Comparison of ENCODE assay signal across 9 cellular contexts in genomic region chr7:3200504-3200903, GRCh38.
DNase-seq lines count a peak whose midpoint lies in the region; ATAC-seq, FAIRE-seq and TF ChIP-seq lines count a peak whose summit lies in the region.
"Had no signal": no experiment of that assay in that cellular context is flagged by ENCODE, and none has a peak within 500 bp of the region (broad histone marks: within the 10 kb centered on the region; RNA-seq: fewer than 3 reads in every experiment).

No MANE protein-coding gene starts in this region.

- in situ Hi-C loops in K562 (cut with MboI), result no loop called here

- DNase-seq in ELF-1 (ENCODE audit: low read depth, low spot score), result peak; percentile 69
- peak; percentile 65 for DNase-seq in LHCN-M2 (ENCODE audit: low read depth)
- DNase-seq in K562 (ENCODE audit: extremely low read depth in 1 of 4, low spot score in 3 of 4), result peak in 2 of 4 experiments; percentile 10 to 37
- peak; percentile 24 for DNase-seq in mucosa of gallbladder (ENCODE audit: low spot score)
- no peak for DNase-seq in middle frontal gyrus (ENCODE audit: extremely low spot score, low spot score)
- DNase-seq in epidermal melanocyte (ENCODE audit: insufficient read length, low spot score), result no peak

- no peak for FAIRE-seq in K562 (lab: Jason Lieb, UNC)

- TF ChIP-seq POLR2A in K562 (conservative IDR thresholded peaks at IDR 0.05), result no peak

- BruUV-seq in K562 (replicated peaks; lab: Mats Ljungman, UMichigan), result no TSS peak

- POLR2A ChIA-PET in K562 (lab: Yijun Ruan, JAX), result no interaction called here

- 0% methylated on average over 1 of the region's 1 CpG for WGBS in K562 (ENCODE audit: insufficient coverage, low coverage, missing lambda C conversion rate)

- no peaks in the 10 kb centered on the region for H3K79me2 ChIP-seq in K562 (ENCODE audit: control insufficient read depth, insufficient read depth, low read length)

- H2AFZ ChIP-seq in K562 (ENCODE audit: low read depth, low read length), result no peak overlapping the region

- no peak overlapping the region for H3K9ac ChIP-seq in K562 (ENCODE audit: insufficient read depth in 1 of 2, low read depth in 2 of 2, low read length in 2 of 2)

- H3K27ac ChIP-seq in K562 (ENCODE audit: extremely low read depth, low read depth, low read length), result no peak overlapping the region
- H3K27ac ChIP-seq: suprapubic skin had no signal

- H3K4me3 ChIP-seq in K562, result no peak overlapping the region
- H3K4me3 ChIP-seq: suprapubic skin had no signal

- H3K27me3 ChIP-seq in K562 (ENCODE audit: control insufficient read depth in 2 of 2, insufficient read depth in 2 of 2, low read length in 2 of 2), result peaks cover 2 to 13% of the 10 kb centered on the region in 2 experiments; a peak in 3 of 5 replicates

- no peak; a peak in 1 of 4 replicates for TF ChIP-seq RAD21 in K562 (CRISPR knock-in tag; conservative IDR thresholded peaks at IDR 0.05 in 1 of 2, IDR thresholded peaks at IDR 0.05 in 1 of 2)

- no peak for TF ChIP-seq EP300 in K562 (IDR thresholded peaks at IDR 0.05; ENCODE audit: low read length)

- H3K36me3 ChIP-seq in K562 (ENCODE audit: control insufficient read depth, insufficient read depth, low read length), result no peaks in the 10 kb centered on the region
- H3K36me3 ChIP-seq: suprapubic skin had no signal

- H3K4me2 ChIP-seq in K562 (ENCODE audit: insufficient read depth, low read length), result no peak overlapping the region

- intact Hi-C loops in K562 (cut with micrococcal nuclease), result no loop called here

- ATAC-seq in K562, result peak; percentile 68; the same call in 2 of the 3 replicates
- no peak for ATAC-seq in GM21360 (IDR thresholded peaks at IDR 0.05; ENCODE audit: unreplicated experiment)
- ATAC-seq in GM21381 (IDR thresholded peaks at IDR 0.05; ENCODE audit: unreplicated experiment), result no peak

- no peaks in the 10 kb centered on the region for H4K20me1 ChIP-seq in K562 (replicated peaks; ENCODE audit: control insufficient read depth, insufficient read depth, low read length)

- H3K9me3 ChIP-seq in K562 (replicated peaks; ENCODE audit: control insufficient read depth, insufficient read depth, low read depth, low read length), result no peaks in the 10 kb centered on the region
- H3K9me3 ChIP-seq: suprapubic skin had no signal

- H3K9me1 ChIP-seq in K562 (ENCODE audit: control insufficient read depth, insufficient read depth, low read length), result no peaks in the 10 kb centered on the region

- peak; percentile 40 to 56 (median 56) for TF ChIP-seq CTCF in K562 (IDR thresholded peaks at IDR 0.05 in 2 of 3, conservative IDR thresholded peaks at IDR 0.05 in 1 of 3; ENCODE audit: insufficient read depth in 2 of 3, low read depth in 1 of 3, low read length in 3 of 3)

- H3K4me1 ChIP-seq in K562 (replicated peaks in 1 of 2; ENCODE audit: control insufficient read depth in 2 of 2, insufficient read depth in 2 of 2, low read length in 2 of 2), result no peaks in the 10 kb centered on the region

- CTCF ChIA-PET in K562 (lab: Yijun Ruan, JAX; ENCODE audit: low intra/inter-chr PET ratio), result interaction anchor here (0.5 to 1.3 kb wide), 5 partner anchors 291 to 336 kb away, joined by 3 to 7 read pairs (median 5); no protein-coding TSS in a partner anchor

TF ChIP-seq in K562, 482 proteins besides CTCF, POLR2A, EP300 and RAD21:
- TF ChIP-seq ZNF407 (IDR thresholded peaks at IDR 0.05; ENCODE audit: low read depth) (no peak), ATF3 (IDR thresholded peaks at IDR 0.05) (no peak), ATF3 (CRISPR knock-in tag; conservative IDR thresholded peaks at IDR 0.05) (no peak), ZNF695 (CRISPR knock-in tag; IDR thresholded peaks at IDR 0.05) (no peak), KAT2B (IDR thresholded peaks at IDR 0.05; ENCODE audit: low read depth, low read length) (no peak), ZNF384 (IDR thresholded peaks at IDR 0.05; ENCODE audit: low read depth, low read length) (peak; percentile 80), ATF7 (IDR thresholded peaks at IDR 0.05) (no peak), TRIM28 (IDR thresholded peaks at IDR 0.05) (no peak), RFX5 (IDR thresholded peaks at IDR 0.05; ENCODE audit: low read depth, low read length) (no peak)

Comparison
In these comparisons a context has a peak if more than half of its experiments do, and no peak if none do; other contexts are left out.
1. DNase-seq: peak in ELF-1 (single experiment), LHCN-M2 (single experiment) and mucosa of gallbladder (single experiment); none in middle frontal gyrus (single experiment) and epidermal melanocyte (single experiment).